In the genomic region with DNA sequence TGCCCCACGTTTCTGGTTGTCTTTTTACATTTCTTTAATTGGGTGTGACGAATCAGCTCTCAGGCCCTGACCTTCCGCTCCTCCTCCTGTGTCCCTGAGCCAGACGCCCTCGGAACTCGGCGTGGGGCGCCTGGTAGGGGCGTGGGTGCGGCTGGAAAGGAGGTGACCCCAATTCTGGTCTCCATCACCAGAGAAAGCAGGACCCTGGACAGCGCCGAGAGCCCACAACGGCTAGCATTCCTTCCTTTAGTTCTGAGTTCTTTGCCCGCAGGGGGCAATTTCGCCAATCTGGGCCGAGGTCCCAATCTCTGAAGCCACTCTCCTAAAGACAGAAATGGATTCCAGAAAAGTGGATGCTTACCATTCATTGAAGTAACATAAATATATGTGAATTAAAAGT, we compare ENCODE assay signal across 1 cellular context.
A peak's percentile ranks its signal among the peaks of the same experiment; 100 is the strongest.
TF ChIP-seq lines count a peak whose summit lies in the region.

No MANE protein-coding gene starts in this region.

TF ChIP-seq in Ishikawa, 13 proteins besides CTCF, POLR2A, EP300 and RAD21:
- TF ChIP-seq, protein P1, sequence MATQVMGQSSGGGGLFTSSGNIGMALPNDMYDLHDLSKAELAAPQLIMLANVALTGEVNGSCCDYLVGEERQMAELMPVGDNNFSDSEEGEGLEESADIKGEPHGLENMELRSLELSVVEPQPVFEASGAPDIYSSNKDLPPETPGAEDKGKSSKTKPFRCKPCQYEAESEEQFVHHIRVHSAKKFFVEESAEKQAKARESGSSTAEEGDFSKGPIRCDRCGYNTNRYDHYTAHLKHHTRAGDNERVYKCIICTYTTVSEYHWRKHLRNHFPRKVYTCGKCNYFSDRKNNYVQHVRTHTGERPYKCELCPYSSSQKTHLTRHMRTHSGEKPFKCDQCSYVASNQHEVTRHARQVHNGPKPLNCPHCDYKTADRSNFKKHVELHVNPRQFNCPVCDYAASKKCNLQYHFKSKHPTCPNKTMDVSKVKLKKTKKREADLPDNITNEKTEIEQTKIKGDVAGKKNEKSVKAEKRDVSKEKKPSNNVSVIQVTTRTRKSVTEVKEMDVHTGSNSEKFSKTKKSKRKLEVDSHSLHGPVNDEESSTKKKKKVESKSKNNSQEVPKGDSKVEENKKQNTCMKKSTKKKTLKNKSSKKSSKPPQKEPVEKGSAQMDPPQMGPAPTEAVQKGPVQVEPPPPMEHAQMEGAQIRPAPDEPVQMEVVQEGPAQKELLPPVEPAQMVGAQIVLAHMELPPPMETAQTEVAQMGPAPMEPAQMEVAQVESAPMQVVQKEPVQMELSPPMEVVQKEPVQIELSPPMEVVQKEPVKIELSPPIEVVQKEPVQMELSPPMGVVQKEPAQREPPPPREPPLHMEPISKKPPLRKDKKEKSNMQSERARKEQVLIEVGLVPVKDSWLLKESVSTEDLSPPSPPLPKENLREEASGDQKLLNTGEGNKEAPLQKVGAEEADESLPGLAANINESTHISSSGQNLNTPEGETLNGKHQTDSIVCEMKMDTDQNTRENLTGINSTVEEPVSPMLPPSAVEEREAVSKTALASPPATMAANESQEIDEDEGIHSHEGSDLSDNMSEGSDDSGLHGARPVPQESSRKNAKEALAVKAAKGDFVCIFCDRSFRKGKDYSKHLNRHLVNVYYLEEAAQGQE (IDR thresholded peaks at IDR 0.05; ENCODE audit: low read depth), result peak; percentile 89
- TF ChIP-seq ZBTB7A (IDR thresholded peaks at IDR 0.05; ENCODE audit: low read depth), result no peak
TF ChIP-seq in Ishikawa: peak in this region for 1.
